In the genomic region with DNA sequence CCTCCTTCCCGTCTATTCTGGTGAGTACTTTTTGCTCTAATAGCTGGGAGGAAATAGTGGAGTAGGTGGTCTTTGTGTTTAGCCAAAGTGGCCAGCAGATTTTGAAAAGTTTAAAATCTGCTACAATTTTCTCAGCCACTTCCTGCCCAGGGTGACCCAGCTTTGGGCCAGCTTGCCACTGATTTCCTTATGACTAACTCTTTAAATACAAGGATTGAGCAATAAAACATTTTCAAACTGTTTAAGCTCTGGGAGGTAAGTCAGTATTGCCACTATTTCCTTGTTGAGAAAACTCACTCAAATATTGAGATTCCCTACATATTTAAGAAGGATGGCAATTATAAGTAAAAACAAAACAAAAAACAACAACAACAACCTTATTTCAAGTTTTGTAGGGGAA, we compare ENCODE assay signal across 12 cellular contexts. TPM values are rescaled to one million over a fixed set of nuclear protein-coding genes. Genes with fewer than 3 reads are reported as not detected.
DNase-seq lines count a peak whose midpoint lies in the region; ATAC-seq and TF ChIP-seq lines count a peak whose summit lies in the region.
"Had no signal": no experiment of that assay in that cellular context is flagged by ENCODE, and none has a peak within 500 bp of the region (broad histone marks: within the 10 kb centered on the region; RNA-seq: fewer than 3 reads in every experiment).

No MANE protein-coding gene starts in this region.

- H3K9me3 Mint-ChIP-seq in natural killer cell treated with Interleukin-12 subunit alpha and Interleukin-12 subunit beta and Interleukin-15 and Interleukin-18, amount 100 ng/mL, for 72 hours: no peaks in the 10 kb centered on the region
- H3K9me3 Mint-ChIP-seq in natural killer cell (no peaks in the 10 kb centered on the region), glutamatergic neuron (ENCODE audit: unreplicated experiment) (no peaks in the 10 kb centered on the region)
- peaks cover 6% of the 10 kb centered on the region for H3K9me3 Mint-ChIP-seq in CD8-positive, alpha-beta T cell
- H3K9me3 Mint-ChIP-seq: memory B cell had no signal

- POLR2A ChIA-PET in CD8-positive, alpha-beta T cell (lab: Charles Lee): no interaction called here

- peaks cover 7 to 9% of the 10 kb centered on the region in 2 donors for H3K4me1 Mint-ChIP-seq in natural killer cell treated with Interleukin-12 subunit alpha and Interleukin-12 subunit beta and Interleukin-15 and Interleukin-18, amount 100 ng/mL, for 72 hours (ENCODE audit: low read depth in 2 of 2)
- H3K4me1 Mint-ChIP-seq in natural killer cell (peaks cover 10 to 13% of the 10 kb centered on the region in 2 donors), glutamatergic neuron (ENCODE audit: low read depth, unreplicated experiment) (no peaks in the 10 kb centered on the region)
- H3K4me1 Mint-ChIP-seq in CD8-positive, alpha-beta T cell (ENCODE audit: low read depth): no peaks in the 10 kb centered on the region
- H3K4me1 Mint-ChIP-seq: memory B cell had no signal

- no peak for TF ChIP-seq CTCF in natural killer cell (IDR thresholded peaks at IDR 0.05)
- no peak for TF ChIP-seq CTCF in astrocyte of the cerebellum (IDR thresholded peaks at IDR 0.05; ENCODE audit: low read depth, low read length, missing control alignments)
- TF ChIP-seq CTCF in glutamatergic neuron (IDR thresholded peaks at IDR 0.05; ENCODE audit: partially characterized antibody, unreplicated experiment): no peak
- no peak for TF ChIP-seq CTCF in CD8-positive, alpha-beta T cell (IDR thresholded peaks at IDR 0.05)

- no peaks in the 10 kb centered on the region for H3K36me3 ChIP-seq in CD8-positive, alpha-beta T cell (ENCODE audit: insufficient read depth, low read length)

- H3K27me3 Mint-ChIP-seq in natural killer cell treated with Interleukin-12 subunit alpha and Interleukin-12 subunit beta and Interleukin-15 and Interleukin-18, amount 100 ng/mL, for 72 hours: no peaks in the 10 kb centered on the region
- no peaks in the 10 kb centered on the region for H3K27me3 Mint-ChIP-seq in natural killer cell (ENCODE audit: low read depth in 2 of 2)
- H3K27me3 Mint-ChIP-seq in glutamatergic neuron (ENCODE audit: unreplicated experiment): no peaks in the 10 kb centered on the region
- no peaks in the 10 kb centered on the region for H3K27me3 Mint-ChIP-seq in CD8-positive, alpha-beta T cell (ENCODE audit: low read depth)
- H3K27me3 Mint-ChIP-seq: activated naive CD4-positive, alpha-beta T cell treated with anti-CD3 and anti-CD28 coated beads, Interleukin-2, amount 50 U/mL, for 24 hours; memory B cell had no signal

- DNase-seq in natural killer cell treated with Interleukin-12 subunit alpha and Interleukin-12 subunit beta and Interleukin-15 and Interleukin-18, amount 100 ng/mL, for 72 hours (ENCODE audit: low spot score): no peak
- DNase-seq in natural killer cell (no peak), astrocyte of the cerebellum (ENCODE audit: low read depth) (peak; percentile 35), left colon (peak; percentile 45 to 73), glutamatergic neuron (no peak), NCI-H526 treated with DMSO at 0.1 percent for 48 hours (lab: John Stamatoyannopoulos, UW) (no peak)
- no peak for DNase-seq in activated CD4-positive, alpha-beta T cell treated with anti-CD3 and anti-CD28 coated beads for 4 hours
- no peak for DNase-seq in CD8-positive, alpha-beta T cell

- CTCF ChIA-PET in CD8-positive, alpha-beta T cell (lab: Charles Lee): no interaction called here

- intact Hi-C loops in natural killer cell (cut with micrococcal nuclease) (no loop called here), left colon (cut with DNase I, micrococcal nuclease) (no loop called here)
- intact Hi-C loops in CD8-positive, alpha-beta T cell (cut with DNase I, micrococcal nuclease): no loop called here

- no peaks in the 10 kb centered on the region for H3K27me3 ChIP-seq in CD8-positive, alpha-beta T cell (ENCODE audit: insufficient read depth, low read length)
- H3K27me3 ChIP-seq: BLaER1 had no signal

- peak; percentile 77 to 85 for ATAC-seq in natural killer cell treated with Interleukin-12 subunit alpha and Interleukin-12 subunit beta and Interleukin-15 and Interleukin-18, amount 100 ng/mL, for 72 hours
- ATAC-seq in natural killer cell (no peak), left colon (peak; percentile 99)
- ATAC-seq in CD8-positive, alpha-beta T cell: no peak

- no peak overlapping the region for H3K4me3 ChIP-seq in astrocyte of the cerebellum (ENCODE audit: low read depth, low read length)
- H3K4me3 ChIP-seq in CD8-positive, alpha-beta T cell (ENCODE audit: low read depth, low read length): no peak overlapping the region
- H3K4me3 ChIP-seq: BLaER1, SK-N-MC had no signal

- H3K27ac ChIP-seq in CD8-positive, alpha-beta T cell (ENCODE audit: low read depth, low read length): no peak overlapping the region
- H3K27ac ChIP-seq: BLaER1, SK-N-MC had no signal

- H3K4me1 ChIP-seq in CD8-positive, alpha-beta T cell (ENCODE audit: insufficient read depth, low read length): no peaks in the 10 kb centered on the region
- H3K4me1 ChIP-seq: BLaER1 had no signal

- peaks cover 32% of the 10 kb centered on the region for H3K36me3 Mint-ChIP-seq in natural killer cell treated with Interleukin-12 subunit alpha and Interleukin-12 subunit beta and Interleukin-15 and Interleukin-18, amount 100 ng/mL, for 72 hours
- H3K36me3 Mint-ChIP-seq in natural killer cell: peaks cover 21% of the 10 kb centered on the region
- H3K36me3 Mint-ChIP-seq in glutamatergic neuron (ENCODE audit: unreplicated experiment): peaks cover 5% of the 10 kb centered on the region
- peaks cover 74% of the 10 kb centered on the region for H3K36me3 Mint-ChIP-seq in CD8-positive, alpha-beta T cell

- H3K4me3 Mint-ChIP-seq in natural killer cell treated with Interleukin-12 subunit alpha and Interleukin-12 subunit beta and Interleukin-15 and Interleukin-18, amount 100 ng/mL, for 72 hours: peak overlapping the region; percentile 51
- H3K4me3 Mint-ChIP-seq in natural killer cell (no peak overlapping the region), glutamatergic neuron (ENCODE audit: unreplicated experiment) (no peak overlapping the region)
- H3K4me3 Mint-ChIP-seq in CD8-positive, alpha-beta T cell: no peak overlapping the region
- H3K4me3 Mint-ChIP-seq: activated naive CD4-positive, alpha-beta T cell treated with anti-CD3 and anti-CD28 coated beads, Interleukin-2, amount 50 U/mL, for 24 hours; memory B cell had no signal

- no peaks in the 10 kb centered on the region for H3K9me3 ChIP-seq in CD8-positive, alpha-beta T cell (ENCODE audit: low read length)

- in situ Hi-C loops in astrocyte of the cerebellum (cut with HindIII; ENCODE audit: low sequenced_read_pairs): no loop called here

- peak overlapping the region; percentile 10 to 56 for H3K27ac Mint-ChIP-seq in natural killer cell treated with Interleukin-12 subunit alpha and Interleukin-12 subunit beta and Interleukin-15 and Interleukin-18, amount 100 ng/mL, for 72 hours
- no peak overlapping the region for H3K27ac Mint-ChIP-seq in natural killer cell
- H3K27ac Mint-ChIP-seq in glutamatergic neuron (ENCODE audit: unreplicated experiment): no peak overlapping the region
- H3K27ac Mint-ChIP-seq in CD8-positive, alpha-beta T cell: no peak overlapping the region
- H3K27ac Mint-ChIP-seq: activated naive CD4-positive, alpha-beta T cell treated with anti-CD3 and anti-CD28 coated beads, Interleukin-2, amount 50 U/mL, for 24 hours; memory B cell had no signal

RNA-seq across cellular contexts. Expression of gene TRMT11, which starts 54.5 kb away (rescaled TPM):
- 10 to 100 TPM; 23.7 to 47.2 TPM for total RNA-seq in natural killer cell treated with Interleukin-12 subunit alpha and Interleukin-12 subunit beta and Interleukin-15 and Interleukin-18, amount 100 ng/mL, for 72 hours
- total RNA-seq in natural killer cell: 10 to 100 TPM; 12.2 to 16.6 (median 12.7) TPM
- 10 to 100 TPM; 15.9 to 17.2 TPM for total RNA-seq in left colon
- total RNA-seq in glutamatergic neuron (ENCODE audit: unreplicated experiment): 27.7 TPM
- 10 to 100 TPM; 19.0 to 19.4 TPM for total RNA-seq in CD8-positive, alpha-beta T cell

Comparison
In these comparisons a context has a peak if more than half of its experiments do, and no peak if none do; other contexts are left out.
1. ATAC-seq: peak in natural killer cell treated with Interleukin-12 subunit alpha and Interleukin-12 subunit beta and Interleukin-15 and Interleukin-18, amount 100 ng/mL, for 72 hours (2 of 2) and left colon (single experiment); none in natural killer cell (0 of 3) and CD8-positive, alpha-beta T cell (single experiment).
2. H3K27ac Mint-ChIP-seq: peak in natural killer cell treated with Interleukin-12 subunit alpha and Interleukin-12 subunit beta and Interleukin-15 and Interleukin-18, amount 100 ng/mL, for 72 hours (2 of 2); none in natural killer cell (0 of 2), glutamatergic neuron (single experiment) and CD8-positive, alpha-beta T cell (single experiment).
3. DNase-seq: peak in astrocyte of the cerebellum (single experiment) and left colon (2 of 2); none in natural killer cell treated with Interleukin-12 subunit alpha and Interleukin-12 subunit beta and Interleukin-15 and Interleukin-18, amount 100 ng/mL, for 72 hours (single experiment), natural killer cell (single experiment), activated CD4-positive, alpha-beta T cell treated with anti-CD3 and anti-CD28 coated beads for 4 hours (0 of 2), glutamatergic neuron (single experiment), CD8-positive, alpha-beta T cell (0 of 7) and NCI-H526 treated with DMSO at 0.1 percent for 48 hours (single experiment).